In the genomic region with DNA sequence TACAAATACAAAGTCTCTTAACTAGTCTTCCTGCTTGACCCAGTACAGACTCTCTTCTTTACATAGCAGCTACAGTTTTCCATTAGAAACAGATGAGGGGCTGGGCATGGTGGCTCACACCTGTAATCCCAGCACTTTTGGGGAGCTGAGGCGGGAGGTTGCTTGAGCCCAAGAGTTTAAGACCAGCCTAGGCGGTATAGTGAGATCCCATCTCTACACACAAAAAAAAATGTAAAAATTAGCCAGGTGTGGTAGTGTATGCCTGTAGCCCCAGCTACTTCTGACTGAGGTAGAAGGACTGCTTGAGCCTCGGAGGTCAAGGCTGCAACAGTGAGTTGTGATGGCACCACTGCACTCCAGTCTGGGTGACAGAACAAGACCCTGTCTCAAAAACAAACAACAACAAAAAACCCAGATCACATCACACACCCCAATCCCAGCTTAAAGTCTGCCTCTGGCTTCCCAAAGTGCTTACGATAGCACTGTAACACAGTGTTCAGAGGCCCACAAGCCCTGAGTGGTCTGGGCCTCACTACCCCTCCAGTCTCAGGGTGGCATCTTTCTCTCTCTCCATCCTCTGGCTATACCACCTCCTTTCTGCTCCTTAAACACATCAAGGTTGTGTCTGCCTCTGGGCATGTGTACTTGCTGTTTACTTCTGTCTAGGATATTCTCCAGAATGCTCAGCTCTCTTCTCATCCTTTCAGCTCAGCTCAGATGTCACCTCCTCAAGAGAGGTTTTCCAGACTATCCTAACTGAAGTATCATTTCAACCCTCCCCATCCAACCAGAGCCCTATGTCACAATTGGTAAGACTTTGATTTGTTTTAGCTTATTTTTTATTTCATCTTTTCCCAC, we compare ENCODE assay signal across 1 cellular context.
TF ChIP-seq lines count a peak whose summit lies in the region.

No MANE protein-coding gene starts in this region.

TF ChIP-seq in H1, 55 proteins besides CTCF, POLR2A, EP300 and RAD21:
- TF ChIP-seq POU5F1 (IDR thresholded peaks at IDR 0.05; ENCODE audit: low read depth, low read length) (no peak), KDM1A (IDR thresholded peaks at IDR 0.05; ENCODE audit: borderline replicate concordance, low read length) (no peak), MAFK (IDR thresholded peaks at IDR 0.05; ENCODE audit: low read depth, low read length) (no peak), CREB1 (IDR thresholded peaks at IDR 0.05) (no peak), BACH1 (IDR thresholded peaks at IDR 0.05; ENCODE audit: low read length) (no peak), SP2 (IDR thresholded peaks at IDR 0.05; ENCODE audit: low read length) (no peak), KDM4A (IDR thresholded peaks at IDR 0.05; ENCODE audit: low read depth, low read length, severe bottlenecking) (no peak), CEBPB (IDR thresholded peaks at IDR 0.05; ENCODE audit: low read depth, low read length) (no peak), BCL11A (IDR thresholded peaks at IDR 0.05; ENCODE audit: low read depth in 2 of 2, low read length in 2 of 2) (no peak), YY1 (IDR thresholded peaks at IDR 0.05; ENCODE audit: low read depth, low read length) (no peak), CBX8 (IDR thresholded peaks at IDR 0.05; ENCODE audit: borderline replicate concordance, low read depth, low read length) (no peak), RNF2 (IDR thresholded peaks at IDR 0.05; ENCODE audit: borderline replicate concordance, low read depth, low read length, missing control alignments, poor library complexity, severe bottlenecking) (no peak)
- TF ChIP-seq, protein P1, sequence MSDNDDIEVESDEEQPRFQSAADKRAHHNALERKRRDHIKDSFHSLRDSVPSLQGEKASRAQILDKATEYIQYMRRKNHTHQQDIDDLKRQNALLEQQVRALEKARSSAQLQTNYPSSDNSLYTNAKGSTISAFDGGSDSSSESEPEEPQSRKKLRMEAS (IDR thresholded peaks at IDR 0.05): no peak
- TF ChIP-seq, protein P2, sequence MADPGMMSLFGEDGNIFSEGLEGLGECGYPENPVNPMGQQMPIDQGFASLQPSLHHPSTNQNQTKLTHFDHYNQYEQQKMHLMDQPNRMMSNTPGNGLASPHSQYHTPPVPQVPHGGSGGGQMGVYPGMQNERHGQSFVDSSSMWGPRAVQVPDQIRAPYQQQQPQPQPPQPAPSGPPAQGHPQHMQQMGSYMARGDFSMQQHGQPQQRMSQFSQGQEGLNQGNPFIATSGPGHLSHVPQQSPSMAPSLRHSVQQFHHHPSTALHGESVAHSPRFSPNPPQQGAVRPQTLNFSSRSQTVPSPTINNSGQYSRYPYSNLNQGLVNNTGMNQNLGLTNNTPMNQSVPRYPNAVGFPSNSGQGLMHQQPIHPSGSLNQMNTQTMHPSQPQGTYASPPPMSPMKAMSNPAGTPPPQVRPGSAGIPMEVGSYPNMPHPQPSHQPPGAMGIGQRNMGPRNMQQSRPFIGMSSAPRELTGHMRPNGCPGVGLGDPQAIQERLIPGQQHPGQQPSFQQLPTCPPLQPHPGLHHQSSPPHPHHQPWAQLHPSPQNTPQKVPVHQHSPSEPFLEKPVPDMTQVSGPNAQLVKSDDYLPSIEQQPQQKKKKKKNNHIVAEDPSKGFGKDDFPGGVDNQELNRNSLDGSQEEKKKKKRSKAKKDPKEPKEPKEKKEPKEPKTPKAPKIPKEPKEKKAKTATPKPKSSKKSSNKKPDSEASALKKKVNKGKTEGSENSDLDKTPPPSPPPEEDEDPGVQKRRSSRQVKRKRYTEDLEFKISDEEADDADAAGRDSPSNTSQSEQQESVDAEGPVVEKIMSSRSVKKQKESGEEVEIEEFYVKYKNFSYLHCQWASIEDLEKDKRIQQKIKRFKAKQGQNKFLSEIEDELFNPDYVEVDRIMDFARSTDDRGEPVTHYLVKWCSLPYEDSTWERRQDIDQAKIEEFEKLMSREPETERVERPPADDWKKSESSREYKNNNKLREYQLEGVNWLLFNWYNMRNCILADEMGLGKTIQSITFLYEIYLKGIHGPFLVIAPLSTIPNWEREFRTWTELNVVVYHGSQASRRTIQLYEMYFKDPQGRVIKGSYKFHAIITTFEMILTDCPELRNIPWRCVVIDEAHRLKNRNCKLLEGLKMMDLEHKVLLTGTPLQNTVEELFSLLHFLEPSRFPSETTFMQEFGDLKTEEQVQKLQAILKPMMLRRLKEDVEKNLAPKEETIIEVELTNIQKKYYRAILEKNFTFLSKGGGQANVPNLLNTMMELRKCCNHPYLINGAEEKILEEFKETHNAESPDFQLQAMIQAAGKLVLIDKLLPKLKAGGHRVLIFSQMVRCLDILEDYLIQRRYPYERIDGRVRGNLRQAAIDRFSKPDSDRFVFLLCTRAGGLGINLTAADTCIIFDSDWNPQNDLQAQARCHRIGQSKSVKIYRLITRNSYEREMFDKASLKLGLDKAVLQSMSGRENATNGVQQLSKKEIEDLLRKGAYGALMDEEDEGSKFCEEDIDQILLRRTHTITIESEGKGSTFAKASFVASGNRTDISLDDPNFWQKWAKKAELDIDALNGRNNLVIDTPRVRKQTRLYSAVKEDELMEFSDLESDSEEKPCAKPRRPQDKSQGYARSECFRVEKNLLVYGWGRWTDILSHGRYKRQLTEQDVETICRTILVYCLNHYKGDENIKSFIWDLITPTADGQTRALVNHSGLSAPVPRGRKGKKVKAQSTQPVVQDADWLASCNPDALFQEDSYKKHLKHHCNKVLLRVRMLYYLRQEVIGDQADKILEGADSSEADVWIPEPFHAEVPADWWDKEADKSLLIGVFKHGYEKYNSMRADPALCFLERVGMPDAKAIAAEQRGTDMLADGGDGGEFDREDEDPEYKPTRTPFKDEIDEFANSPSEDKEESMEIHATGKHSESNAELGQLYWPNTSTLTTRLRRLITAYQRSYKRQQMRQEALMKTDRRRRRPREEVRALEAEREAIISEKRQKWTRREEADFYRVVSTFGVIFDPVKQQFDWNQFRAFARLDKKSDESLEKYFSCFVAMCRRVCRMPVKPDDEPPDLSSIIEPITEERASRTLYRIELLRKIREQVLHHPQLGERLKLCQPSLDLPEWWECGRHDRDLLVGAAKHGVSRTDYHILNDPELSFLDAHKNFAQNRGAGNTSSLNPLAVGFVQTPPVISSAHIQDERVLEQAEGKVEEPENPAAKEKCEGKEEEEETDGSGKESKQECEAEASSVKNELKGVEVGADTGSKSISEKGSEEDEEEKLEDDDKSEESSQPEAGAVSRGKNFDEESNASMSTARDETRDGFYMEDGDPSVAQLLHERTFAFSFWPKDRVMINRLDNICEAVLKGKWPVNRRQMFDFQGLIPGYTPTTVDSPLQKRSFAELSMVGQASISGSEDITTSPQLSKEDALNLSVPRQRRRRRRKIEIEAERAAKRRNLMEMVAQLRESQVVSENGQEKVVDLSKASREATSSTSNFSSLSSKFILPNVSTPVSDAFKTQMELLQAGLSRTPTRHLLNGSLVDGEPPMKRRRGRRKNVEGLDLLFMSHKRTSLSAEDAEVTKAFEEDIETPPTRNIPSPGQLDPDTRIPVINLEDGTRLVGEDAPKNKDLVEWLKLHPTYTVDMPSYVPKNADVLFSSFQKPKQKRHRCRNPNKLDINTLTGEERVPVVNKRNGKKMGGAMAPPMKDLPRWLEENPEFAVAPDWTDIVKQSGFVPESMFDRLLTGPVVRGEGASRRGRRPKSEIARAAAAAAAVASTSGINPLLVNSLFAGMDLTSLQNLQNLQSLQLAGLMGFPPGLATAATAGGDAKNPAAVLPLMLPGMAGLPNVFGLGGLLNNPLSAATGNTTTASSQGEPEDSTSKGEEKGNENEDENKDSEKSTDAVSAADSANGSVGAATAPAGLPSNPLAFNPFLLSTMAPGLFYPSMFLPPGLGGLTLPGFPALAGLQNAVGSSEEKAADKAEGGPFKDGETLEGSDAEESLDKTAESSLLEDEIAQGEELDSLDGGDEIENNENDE (IDR thresholded peaks at IDR 0.05; ENCODE audit: insufficient replicate concordance, low read length): no peak
